9 cellular contexts compared by ENCODE assay signal in the genomic region with DNA sequence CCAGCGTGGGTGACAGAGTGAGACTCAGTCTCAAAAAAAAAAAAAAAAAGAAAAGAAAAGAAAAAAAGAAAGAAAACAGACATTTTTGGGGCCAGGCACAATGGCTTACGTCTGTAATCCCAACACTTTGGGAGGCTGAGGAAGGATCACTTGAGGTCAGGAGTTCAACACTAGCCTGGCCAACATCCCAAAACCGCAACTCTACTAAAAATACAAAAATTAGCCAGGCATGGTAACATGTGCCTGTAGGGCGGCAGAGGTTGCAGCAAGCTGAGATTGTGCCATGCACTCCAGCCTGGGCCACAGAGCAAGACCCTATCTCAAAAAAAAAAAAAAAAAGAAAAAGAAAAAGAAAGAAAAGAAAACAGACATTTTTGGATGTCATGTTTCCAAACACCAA. TPM values are rescaled to one million over a fixed set of nuclear protein-coding genes. Genes with fewer than 3 reads are reported as not detected.
A peak's percentile ranks its signal among the peaks of the same experiment; 100 is the strongest.
DNase-seq lines count a peak whose midpoint lies in the region.
"Not testable (repeated sequence)": the region's sequence is repeated elsewhere in the genome, so short reads cannot be mapped to it uniquely, and the experiment has no call there.
"Had no signal": no experiment of that assay in that cellular context is flagged by ENCODE, and none has a peak within 500 bp of the region (broad histone marks: within the 10 kb centered on the region; RNA-seq: fewer than 3 reads in every experiment).

No MANE protein-coding gene starts in this region.

- DNase-seq in HT1080 (ENCODE audit: low read depth) (peak; percentile 8), MG63 (peak; percentile 29), RPMI8226 (peak; percentile 9), kidney tubule cell (ENCODE audit: low spot score) (peak; percentile 9), myocyte (ENCODE audit: low read depth) (peak; percentile 41), renal cortical epithelial cell (ENCODE audit: low read depth) (peak; percentile 45)

- H3K4me3 ChIP-seq in MG63: not testable (repeated sequence)

- H3K36me3 ChIP-seq in MG63: not testable (repeated sequence)

- H3K27me3 ChIP-seq in MG63: not testable (repeated sequence)

- not testable (repeated sequence) for H3K9me3 ChIP-seq in MG63

RNA-seq across cellular contexts. Expression of a gene that starts 24.8 kb away (rescaled TPM):
- total RNA-seq in HT1080 (2014; rRNA removed; shearing (Covaris generic)): not detected in 2 replicates
- not detected in 2 replicates for polyA plus RNA-seq in HT1080 (2015; cell fraction: cytosol; rRNA removed)
- not detected in 2 replicates for polyA plus RNA-seq in HT1080 (2015; cell fraction: nucleus; rRNA removed)
- total RNA-seq in MG63 (2014; rRNA removed; shearing (Covaris generic); ENCODE audit: low replicate concordance): not detected in 2 replicates
- total RNA-seq in myocyte: not detected in 2 replicates
- not detected for polyA plus RNA-seq in myocyte (2012)
- total RNA-seq in renal cortical epithelial cell: not detected in 2 replicates
- total RNA-seq: A172 had no signal
- polyA plus RNA-seq: BJ; CD4-positive, alpha-beta memory T cell had no signal
